ENCODE assay signal across 22 cellular contexts in genomic region chr2:136929531-136929930, GRCh38.
DNase-seq lines count a peak whose midpoint lies in the region; ATAC-seq lines count a peak whose summit lies in the region.
"Had no signal": no experiment of that assay in that cellular context is flagged by ENCODE, and none has a peak within 500 bp of the region (broad histone marks: within the 10 kb centered on the region; RNA-seq: fewer than 3 reads in every experiment).

No MANE protein-coding gene starts in this region.

- H3K27me3 ChIP-seq in BLaER1, result no peaks in the 10 kb centered on the region
- H3K27me3 ChIP-seq: BE2C had no signal

- no peak for ATAC-seq in GM18867 (IDR thresholded peaks at IDR 0.05; ENCODE audit: unreplicated experiment)
- ATAC-seq: A549; CD8-positive, alpha-beta T cell had no signal

- no peak overlapping the region for H3K9ac ChIP-seq in BLaER1

- H3K36me3 ChIP-seq in BLaER1, result no peaks in the 10 kb centered on the region
- H3K36me3 ChIP-seq: BE2C, HAP-1 had no signal

- H3K27ac ChIP-seq in BLaER1, result no peak overlapping the region
- H3K27ac ChIP-seq: A549, C4-2B had no signal

- H3K4me1 ChIP-seq in BLaER1, result peaks cover 23% of the 10 kb centered on the region
- H3K4me1 ChIP-seq: A549, BE2C, Caco-2, HAP-1 had no signal

- peak overlapping the region; percentile 37 for H3K4me2 ChIP-seq in BLaER1
- H3K4me2 ChIP-seq: A549 had no signal

- peak; percentile 35 for DNase-seq in NCI-H82 (lab: John Stamatoyannopoulos, UW)
- DNase-seq in NCI-H82 treated with DMSO at 0.1 percent for 48 hours (lab: John Stamatoyannopoulos, UW; ENCODE audit: unreplicated experiment), result no peak
- peak; percentile 66 for DNase-seq in Jurkat, Clone E6-1 (ENCODE audit: low read depth, low spot score)
- peak; percentile 3 for DNase-seq in kidney tubule cell (ENCODE audit: low spot score)
- no peak for DNase-seq in dedifferentiated amniotic fluid mesenchymal stem cell (ENCODE audit: extremely low spot score)
- DNase-seq: 8988T; ACHN; AML-193; BE2C; Caco-2; CD4-positive, CD25-positive, alpha-beta regulatory T cell; CD8-positive, alpha-beta T cell; DMS153; DMS79 treated with DMSO at 0.1 percent for 48 hours; GF-D8; GOT3; HFFc6 had no signal

- H4K20me1 ChIP-seq in BLaER1, result no peaks in the 10 kb centered on the region

- H3K4me3 ChIP-seq in BLaER1, result no peak overlapping the region
- H3K4me3 ChIP-seq in Jurkat, Clone E6-1 (ENCODE audit: low read length), result no peak overlapping the region
- H3K4me3 ChIP-seq: A549, HAP-1 had no signal

- H3K9me3 ChIP-seq in BLaER1, result no peaks in the 10 kb centered on the region
- H3K9me3 ChIP-seq: A549, BE2C, HAP-1 had no signal

Comparison
In these comparisons a context has a peak if more than half of its experiments do, and no peak if none do; other contexts are left out.
1. DNase-seq: peak in NCI-H82 (single experiment), Jurkat, Clone E6-1 (single experiment) and kidney tubule cell (single experiment); none in NCI-H82 treated with DMSO at 0.1 percent for 48 hours (single experiment) and dedifferentiated amniotic fluid mesenchymal stem cell (single experiment).